Comparison of ENCODE assay signal across 9 cellular contexts in genomic region chr1:64956733-64957441, GRCh38.
DNase-seq lines count a peak whose midpoint lies in the region; ATAC-seq and TF ChIP-seq lines count a peak whose summit lies in the region.
"Had no signal": no experiment of that assay in that cellular context is flagged by ENCODE, and none has a peak within 500 bp of the region (broad histone marks: within the 10 kb centered on the region; RNA-seq: fewer than 3 reads in every experiment).

No MANE protein-coding gene starts in this region.

- H3K4me1 ChIP-seq in BLaER1 treated with 17β-estradiol and CSF1 and Interleukin-3, amounts not matched to agents 10 nM and 100 nM, result peaks cover 39 to 83% (median 58%) of the 10 kb centered on the region in 10 experiments
- peaks cover 20 to 37% of the 10 kb centered on the region in 2 experiments for H3K4me1 ChIP-seq in neutrophil (ENCODE audit: control insufficient read depth in 1 of 2, insufficient read depth in 1 of 2, low read depth in 1 of 2, low read length in 1 of 2)

- ATAC-seq in HG03108 (IDR thresholded peaks at IDR 0.05; ENCODE audit: unreplicated experiment), result peak; percentile 79

- H3K36me3 ChIP-seq in BLaER1 treated with 17β-estradiol and CSF1 and Interleukin-3, amounts not matched to agents 10 nM and 100 nM, result peaks cover 0 to 15% (median 0%) of the 10 kb centered on the region in 11 experiments; a peak in 2 of 22 replicates
- no peaks in the 10 kb centered on the region for H3K36me3 ChIP-seq in neutrophil
- H3K36me3 ChIP-seq: pancreas had no signal

- H3K9me3 ChIP-seq in BLaER1 treated with 17β-estradiol and CSF1 and Interleukin-3, amounts not matched to agents 10 nM and 100 nM (replicated peaks in 1 of 11), result peaks cover 0 to 2% (median 0%) of the 10 kb centered on the region in 11 experiments; a peak in 1 of 22 replicates
- H3K9me3 ChIP-seq in neutrophil, result no peaks in the 10 kb centered on the region
- H3K9me3 ChIP-seq: pancreas had no signal

- no peak for TF ChIP-seq CTCF in neutrophil (IDR thresholded peaks at IDR 0.05)

- peak; percentile 38 for DNase-seq in GM19240 (ENCODE audit: insufficient read length, low spot score)
- peak; percentile 28 to 54 for DNase-seq in activated CD4-positive, alpha-beta T cell treated with anti-CD3 and anti-CD28 coated beads, Interleukin-2, amount 50 U/mL, for 48 hours
- no peak for DNase-seq in activated CD8-positive, alpha-beta memory T cell treated with anti-CD3 and anti-CD28 coated beads, Interleukin-2, amount 50 U/mL, for 48 hours
- no peak for DNase-seq in HPDE6-E6E7 (ENCODE audit: extremely low spot score)
- no peak for DNase-seq in activated effector memory CD4-positive, alpha-beta T cell treated with anti-CD3 and anti-CD28 coated beads, Interleukin-2, amount 50 U/mL, for 16 hours
- DNase-seq: pancreas had no signal

- peak overlapping the region in 8 of 11 experiments; percentile 19 to 70 (median 50); a peak in 13 of 22 replicates for H3K27ac ChIP-seq in BLaER1 treated with 17β-estradiol and CSF1 and Interleukin-3, amounts not matched to agents 10 nM and 100 nM
- peak overlapping the region; percentile 77 for H3K27ac ChIP-seq in neutrophil
- H3K27ac ChIP-seq: pancreas had no signal

- peak overlapping the region in 1 of 10 experiments; percentile 26; a peak in 2 of 20 replicates for H3K4me3 ChIP-seq in BLaER1 treated with 17β-estradiol and CSF1 and Interleukin-3, amounts not matched to agents 10 nM and 100 nM
- H3K4me3 ChIP-seq in neutrophil (ENCODE audit: low read depth in 1 of 2, low read length in 1 of 2), result peak overlapping the region in 1 of 2 experiments; percentile 23
- H3K4me3 ChIP-seq: pancreas had no signal

- H3K9ac ChIP-seq in BLaER1 treated with 17β-estradiol and CSF1 and Interleukin-3, amounts not matched to agents 10 nM and 100 nM, result peak overlapping the region in 3 of 11 experiments; percentile 9 to 53 (median 34); a peak in 4 of 22 replicates

- peaks cover 48 to 100% (median 88%) of the 10 kb centered on the region in 11 experiments for H4K20me1 ChIP-seq in BLaER1 treated with 17β-estradiol and CSF1 and Interleukin-3, amounts not matched to agents 10 nM and 100 nM

- peak overlapping the region; percentile 54 to 86 (median 71) for H3K4me2 ChIP-seq in BLaER1 treated with 17β-estradiol and CSF1 and Interleukin-3, amounts not matched to agents 10 nM and 100 nM

- no peaks in the 10 kb centered on the region for H3K27me3 ChIP-seq in BLaER1 treated with 17β-estradiol and CSF1 and Interleukin-3, amounts not matched to agents 10 nM and 100 nM
- no peaks in the 10 kb centered on the region for H3K27me3 ChIP-seq in neutrophil
- H3K27me3 ChIP-seq: pancreas had no signal

Comparison
In these comparisons a context has a peak if more than half of its experiments do, and no peak if none do; other contexts are left out.
1. DNase-seq: peak in GM19240 (single experiment) and activated CD4-positive, alpha-beta T cell treated with anti-CD3 and anti-CD28 coated beads, Interleukin-2, amount 50 U/mL, for 48 hours (2 of 2); none in activated CD8-positive, alpha-beta memory T cell treated with anti-CD3 and anti-CD28 coated beads, Interleukin-2, amount 50 U/mL, for 48 hours (single experiment), HPDE6-E6E7 (single experiment) and activated effector memory CD4-positive, alpha-beta T cell treated with anti-CD3 and anti-CD28 coated beads, Interleukin-2, amount 50 U/mL, for 16 hours (single experiment).